In genomic region chr22:19430890-19431541, GRCh38 we compare ENCODE assay signal across 8 cellular contexts. TPM values are rescaled to one million over a fixed set of nuclear protein-coding genes. Genes with fewer than 3 reads are reported as not detected.
DNase-seq lines count a peak whose midpoint lies in the region; ATAC-seq and TF ChIP-seq lines count a peak whose summit lies in the region.

No MANE protein-coding gene starts in this region.

- DNase-seq in Daoy (ENCODE audit: low read depth) (peak; percentile 30), SJCRH30 (peak; percentile 21 to 42), cortex of kidney (lab: John Stamatoyannopoulos, UW) (peak; percentile 31), lower lobe of right lung (peak; percentile 60), NCI-H1694 (lab: John Stamatoyannopoulos, UW) (no peak), inferior parietal cortex (ENCODE audit: extremely low spot score) (no peak)

- CTCF ChIA-PET in HEK293 (lab: Yijun Ruan, JAX) = interaction anchor here (0.6 to 1.3 kb wide), 2 partner anchors 250 to 286 kb away, joined by 3 read pairs; partner anchors contain the start of gene ESS2

- H3K9me3 ChIP-seq in HEK293 (ENCODE audit: control insufficient read depth, insufficient read depth, low read depth, low read length) (no peaks in the 10 kb centered on the region), SJCRH30 (replicated peaks) (no peaks in the 10 kb centered on the region), lower lobe of right lung (no peaks in the 10 kb centered on the region), thymus (ENCODE audit: control insufficient read depth) (no peaks in the 10 kb centered on the region)

- H3K36me3 ChIP-seq in HEK293 (ENCODE audit: control insufficient read depth in 2 of 2, insufficient read depth in 1 of 2, low read length in 2 of 2) (peaks cover 2 to 45% of the 10 kb centered on the region in 2 experiments; a peak in 2 of 3 replicates), SJCRH30 (peaks cover 5% of the 10 kb centered on the region), lower lobe of right lung (peaks cover 19% of the 10 kb centered on the region), thymus (ENCODE audit: control insufficient read depth, insufficient read depth) (peaks cover 8% of the 10 kb centered on the region)

- POLR2A ChIA-PET in HEK293 (lab: Yijun Ruan, JAX) = interaction anchor here (0.8 to 3.7 kb wide), 8 partner anchors 10 to 252 kb away, joined by 3 to 22 read pairs (median 8); partner anchors contain the start of genes C22orf39, CDC45, SLC25A1 and UFD1

- peak overlapping the region; percentile 90 for H3K4me3 ChIP-seq in HEK293 (ENCODE audit: low read depth, low read length)
- peak overlapping the region; percentile 83 for H3K4me3 ChIP-seq in SJCRH30
- peak overlapping the region; percentile 69 for H3K4me3 ChIP-seq in lower lobe of right lung
- peak overlapping the region; percentile 93 for H3K4me3 ChIP-seq in thymus (ENCODE audit: low read length)

- intact Hi-C loops in lower lobe of right lung (cut with DNase I) = no loop called here

- WGBS in thymus = under 1% methylated on average over 53 of the region's 53 CpGs

- ATAC-seq in lower lobe of right lung = no peak

- H3K27ac ChIP-seq in HEK293 (ENCODE audit: extremely low read depth, low read depth, low read length) (peak overlapping the region; percentile 59), SJCRH30 (peak overlapping the region; percentile 54), lower lobe of right lung (peak overlapping the region; percentile 98), thymus (ENCODE audit: low read depth) (peak overlapping the region; percentile 96)

- H3K27me3 ChIP-seq in SJCRH30 (no peaks in the 10 kb centered on the region), lower lobe of right lung (ENCODE audit: low read depth) (no peaks in the 10 kb centered on the region), thymus (ENCODE audit: control insufficient read depth, insufficient read depth) (no peaks in the 10 kb centered on the region)

- H3K4me1 ChIP-seq in HEK293 (ENCODE audit: control insufficient read depth, insufficient read depth, low read length) (no peaks in the 10 kb centered on the region; the same call in 1 of the 2 replicates), SJCRH30 (peaks cover 6% of the 10 kb centered on the region; the same call in 1 of the 2 replicates), lower lobe of right lung (peaks cover 50% of the 10 kb centered on the region), thymus (ENCODE audit: control insufficient read depth, insufficient read depth, low read length) (peaks cover 20% of the 10 kb centered on the region)

- peak; percentile 83 for TF ChIP-seq CTCF in HEK293 (tag by site-specific recombination; IDR thresholded peaks at IDR 0.05)
- no peak for TF ChIP-seq CTCF in lower lobe of right lung (IDR thresholded peaks at IDR 0.05)

TF ChIP-seq in HEK293, 187 proteins besides CTCF, POLR2A, EP300 and RAD21 (continues in another document):
- TF ChIP-seq ZNF274 (IDR thresholded peaks at IDR 0.05; ENCODE audit: low read length) (no peak), ZNF274 (tag by site-specific recombination; IDR thresholded peaks at IDR 0.05; ENCODE audit: borderline replicate concordance) (no peak), REST (tag by site-specific recombination; IDR thresholded peaks at IDR 0.05) (no peak), ZNF214 (tag by site-specific recombination; IDR thresholded peaks at IDR 0.05; ENCODE audit: borderline replicate concordance) (no peak), ZBTB8A (tag by site-specific recombination; IDR thresholded peaks at IDR 0.05) (peak; percentile 85), BCL11B (tag by site-specific recombination; IDR thresholded peaks at IDR 0.05; ENCODE audit: low read depth) (0 out of 2 replicates have a peak, but pooled peaks have one; percentile 26), ZNF768 (tag by site-specific recombination; IDR thresholded peaks at IDR 0.05) (no peak)
- TF ChIP-seq, protein P1, sequence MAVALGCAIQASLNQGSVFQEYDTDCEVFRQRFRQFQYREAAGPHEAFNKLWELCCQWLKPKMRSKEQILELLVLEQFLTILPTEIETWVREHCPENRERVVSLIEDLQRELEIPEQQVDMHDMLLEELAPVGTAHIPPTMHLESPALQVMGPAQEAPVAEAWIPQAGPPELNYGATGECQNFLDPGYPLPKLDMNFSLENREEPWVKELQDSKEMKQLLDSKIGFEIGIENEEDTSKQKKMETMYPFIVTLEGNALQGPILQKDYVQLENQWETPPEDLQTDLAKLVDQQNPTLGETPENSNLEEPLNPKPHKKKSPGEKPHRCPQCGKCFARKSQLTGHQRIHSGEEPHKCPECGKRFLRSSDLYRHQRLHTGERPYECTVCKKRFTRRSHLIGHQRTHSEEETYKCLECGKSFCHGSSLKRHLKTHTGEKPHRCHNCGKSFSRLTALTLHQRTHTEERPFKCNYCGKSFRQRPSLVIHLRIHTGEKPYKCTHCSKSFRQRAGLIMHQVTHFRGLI (tag by site-specific recombination; IDR thresholded peaks at IDR 0.05) = no peak
- TF ChIP-seq, protein P2, sequence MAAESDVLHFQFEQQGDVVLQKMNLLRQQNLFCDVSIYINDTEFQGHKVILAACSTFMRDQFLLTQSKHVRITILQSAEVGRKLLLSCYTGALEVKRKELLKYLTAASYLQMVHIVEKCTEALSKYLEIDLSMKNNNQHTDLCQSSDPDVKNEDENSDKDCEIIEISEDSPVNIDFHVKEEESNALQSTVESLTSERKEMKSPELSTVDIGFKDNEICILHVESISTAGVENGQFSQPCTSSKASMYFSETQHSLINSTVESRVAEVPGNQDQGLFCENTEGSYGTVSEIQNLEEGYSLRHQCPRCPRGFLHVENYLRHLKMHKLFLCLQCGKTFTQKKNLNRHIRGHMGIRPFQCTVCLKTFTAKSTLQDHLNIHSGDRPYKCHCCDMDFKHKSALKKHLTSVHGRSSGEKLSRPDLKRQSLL (tag by site-specific recombination; IDR thresholded peaks at IDR 0.05) = no peak
- TF ChIP-seq, protein P3, sequence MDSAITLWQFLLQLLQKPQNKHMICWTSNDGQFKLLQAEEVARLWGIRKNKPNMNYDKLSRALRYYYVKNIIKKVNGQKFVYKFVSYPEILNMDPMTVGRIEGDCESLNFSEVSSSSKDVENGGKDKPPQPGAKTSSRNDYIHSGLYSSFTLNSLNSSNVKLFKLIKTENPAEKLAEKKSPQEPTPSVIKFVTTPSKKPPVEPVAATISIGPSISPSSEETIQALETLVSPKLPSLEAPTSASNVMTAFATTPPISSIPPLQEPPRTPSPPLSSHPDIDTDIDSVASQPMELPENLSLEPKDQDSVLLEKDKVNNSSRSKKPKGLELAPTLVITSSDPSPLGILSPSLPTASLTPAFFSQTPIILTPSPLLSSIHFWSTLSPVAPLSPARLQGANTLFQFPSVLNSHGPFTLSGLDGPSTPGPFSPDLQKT (IDR thresholded peaks at IDR 0.05; ENCODE audit: borderline replicate concordance, low read depth, low read length) = no peak

RNA-seq across cellular contexts. Expression of gene HIRA, which starts 0.5 kb away (rescaled TPM):
- total RNA-seq in Daoy (2014; rRNA removed; shearing (Covaris generic)) = 14.7 and 16.6 TPM in 2 replicates
- 25.2 and 25.3 TPM in 2 replicates for total RNA-seq in SJCRH30 (2014; rRNA removed; shearing (Covaris generic))
- 27.9 TPM for total RNA-seq in lower lobe of right lung
- polyA plus RNA-seq in thymus = 15.9 TPM

RNA-seq across cellular contexts. Expression of gene MRPL40, which starts 1.3 kb away (rescaled TPM):
- total RNA-seq in Daoy (2014; rRNA removed; shearing (Covaris generic)) = 46.2 and 60.5 TPM in 2 replicates
- 51.5 and 55.7 TPM in 2 replicates for total RNA-seq in SJCRH30 (2014; rRNA removed; shearing (Covaris generic))
- total RNA-seq in lower lobe of right lung = 23.2 TPM
- polyA plus RNA-seq in thymus = 50.6 TPM

RNA-seq across cellular contexts. Expression of gene C22orf39, which starts 16.5 kb away (rescaled TPM):
- total RNA-seq in Daoy (2014; rRNA removed; shearing (Covaris generic)) = 22.3 and 28.8 TPM in 2 replicates
- total RNA-seq in SJCRH30 (2014; rRNA removed; shearing (Covaris generic)) = 37.4 and 40.9 TPM in 2 replicates
- 36.4 TPM for total RNA-seq in lower lobe of right lung
- polyA plus RNA-seq in thymus = 43.4 TPM

RNA-seq across cellular contexts. Expression of gene UFD1, which starts 48.0 kb away (rescaled TPM):
- total RNA-seq in Daoy (2014; rRNA removed; shearing (Covaris generic)) = 144 and 159 TPM in 2 replicates
- total RNA-seq in SJCRH30 (2014; rRNA removed; shearing (Covaris generic)) = 91.8 and 98.1 TPM in 2 replicates
- 36.7 TPM for total RNA-seq in lower lobe of right lung
- polyA plus RNA-seq in thymus = 130 TPM

RNA-seq across cellular contexts. Expression of gene CDC45, which starts 48.7 kb away (rescaled TPM):
- total RNA-seq in Daoy (2014; rRNA removed; shearing (Covaris generic)) = 49.5 and 51.4 TPM in 2 replicates
- total RNA-seq in SJCRH30 (2014; rRNA removed; shearing (Covaris generic)) = 48.4 and 56.0 TPM in 2 replicates
- 1.4 TPM for total RNA-seq in lower lobe of right lung
- 5.1 TPM for polyA plus RNA-seq in thymus

Comparison
In these comparisons a context has a peak if more than half of its experiments do, and no peak if none do; other contexts are left out.
1. DNase-seq: peak in Daoy (single experiment), SJCRH30 (2 of 2), cortex of kidney (single experiment) and lower lobe of right lung (single experiment); none in NCI-H1694 (single experiment) and inferior parietal cortex (single experiment).
2. Peak in every context shown above with its lines, with median percentiles within 50 percentile points of each other: H3K27ac ChIP-seq and H3K4me3 ChIP-seq.